Comparison of ENCODE assay signal across 17 cellular contexts in the genomic region with DNA sequence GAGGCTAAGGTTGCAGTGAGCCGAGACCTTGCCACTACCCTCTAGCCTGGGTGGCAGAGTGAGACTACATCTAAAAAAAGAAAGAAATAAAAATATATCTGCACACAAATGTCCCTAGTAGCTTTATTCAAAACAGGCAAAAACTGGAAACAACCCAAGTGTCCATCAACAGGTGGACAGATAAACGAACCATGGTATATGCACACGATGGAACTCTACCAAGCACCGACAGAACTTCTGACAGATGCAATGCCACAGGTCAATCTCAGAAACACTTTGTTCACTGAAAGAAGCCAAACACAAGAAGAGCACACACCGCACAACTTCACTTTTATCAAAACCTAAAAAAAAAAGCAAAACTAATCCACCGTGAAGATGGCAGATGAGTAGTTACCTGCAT. TPM values are rescaled to one million over a fixed set of nuclear protein-coding genes. Genes with fewer than 3 reads are reported as not detected.
A peak's percentile ranks its signal among the peaks of the same experiment; 100 is the strongest.
DNase-seq lines count a peak whose midpoint lies in the region; ATAC-seq and TF ChIP-seq lines count a peak whose summit lies in the region.
"Had no signal": no experiment of that assay in that cellular context is flagged by ENCODE, and none has a peak within 500 bp of the region (broad histone marks: within the 10 kb centered on the region; RNA-seq: fewer than 3 reads in every experiment).

No MANE protein-coding gene starts in this region.

- intact Hi-C loops in activated T-helper 1 cell treated with anti-CD3 and anti-CD28 coated beads, Interleukin-12 subunit alpha, Interleukin-12 subunit beta, Interleukin-2, Interleukin-4 antibody, amounts not matched to agents 30 ng/mL and 10 ng/mL and 1 ng/mL, durations not matched to agents 14 hours and 24 hours and 36 hours (cut with micrococcal nuclease) = no loop called here
- intact Hi-C loops in activated CD8-positive, alpha-beta T cell treated with anti-CD3 and anti-CD28 coated beads for 36 hours (cut with micrococcal nuclease) = no loop called here

- peaks cover 16% of the 10 kb centered on the region for H3K36me3 Mint-ChIP-seq in stimulated activated naive CD8-positive, alpha-beta T cell treated with anti-CD3 and anti-CD28 coated beads, Interleukin-15, Interleukin-2, amounts not matched to agents 100 ng/mL and 50 ng/mL, for 24 hours (ENCODE audit: low read depth)
- peaks cover 5% of the 10 kb centered on the region for H3K36me3 Mint-ChIP-seq in activated T-helper 1 cell treated with anti-CD3 and anti-CD28 coated beads, Interleukin-12 subunit alpha, Interleukin-12 subunit beta, Interleukin-2, Interleukin-4 antibody, amounts not matched to agents 30 ng/mL and 10 ng/mL and 1 ng/mL, durations not matched to agents 14 hours and 24 hours and 36 hours (ENCODE audit: low read depth)
- H3K36me3 Mint-ChIP-seq in nephron progenitor cell (ENCODE audit: low read depth) = peaks cover 37% of the 10 kb centered on the region
- H3K36me3 Mint-ChIP-seq in activated CD8-positive, alpha-beta T cell treated with anti-CD3 and anti-CD28 coated beads for 36 hours (ENCODE audit: low read depth) = peaks cover 8% of the 10 kb centered on the region

- POLR2A ChIA-PET in activated CD8-positive, alpha-beta T cell treated with anti-CD3 and anti-CD28 coated beads for 36 hours (lab: Charles Lee) = interaction anchor here (0.6 kb wide), 1 partner anchor 1119 kb away, joined by 3 read pairs; no protein-coding TSS in a partner anchor

- H3K9me3 Mint-ChIP-seq in stimulated activated naive CD8-positive, alpha-beta T cell treated with anti-CD3 and anti-CD28 coated beads, Interleukin-15, Interleukin-2, amounts not matched to agents 100 ng/mL and 50 ng/mL, for 24 hours = no peaks in the 10 kb centered on the region
- no peaks in the 10 kb centered on the region for H3K9me3 Mint-ChIP-seq in activated T-helper 1 cell treated with anti-CD3 and anti-CD28 coated beads, Interleukin-12 subunit alpha, Interleukin-12 subunit beta, Interleukin-2, Interleukin-4 antibody, amounts not matched to agents 30 ng/mL and 10 ng/mL and 1 ng/mL, durations not matched to agents 14 hours and 24 hours and 36 hours
- H3K9me3 Mint-ChIP-seq in nephron progenitor cell = no peaks in the 10 kb centered on the region
- no peaks in the 10 kb centered on the region for H3K9me3 Mint-ChIP-seq in activated CD8-positive, alpha-beta T cell treated with anti-CD3 and anti-CD28 coated beads for 36 hours
- H3K9me3 Mint-ChIP-seq: CD8-positive, alpha-beta T cell; H9 had no signal

- no peak for TF ChIP-seq CTCF in nephron progenitor cell (IDR thresholded peaks at IDR 0.05)
- TF ChIP-seq CTCF in activated CD8-positive, alpha-beta T cell treated with anti-CD3 and anti-CD28 coated beads for 36 hours (IDR thresholded peaks at IDR 0.05) = no peak

- H3K27ac Mint-ChIP-seq in stimulated activated naive CD8-positive, alpha-beta T cell treated with anti-CD3 and anti-CD28 coated beads, Interleukin-15, Interleukin-2, amounts not matched to agents 100 ng/mL and 50 ng/mL, for 24 hours = peak overlapping the region; percentile 1
- peak overlapping the region; percentile 26 for H3K27ac Mint-ChIP-seq in activated T-helper 1 cell treated with anti-CD3 and anti-CD28 coated beads, Interleukin-12 subunit alpha, Interleukin-12 subunit beta, Interleukin-2, Interleukin-4 antibody, amounts not matched to agents 30 ng/mL and 10 ng/mL and 1 ng/mL, durations not matched to agents 14 hours and 24 hours and 36 hours
- peak overlapping the region; percentile 78 for H3K27ac Mint-ChIP-seq in nephron progenitor cell
- no peak overlapping the region for H3K27ac Mint-ChIP-seq in activated CD8-positive, alpha-beta T cell treated with anti-CD3 and anti-CD28 coated beads for 36 hours
- H3K27ac Mint-ChIP-seq: B cell had no signal

- CTCF ChIA-PET in activated CD8-positive, alpha-beta T cell treated with anti-CD3 and anti-CD28 coated beads for 36 hours (lab: Charles Lee) = interaction anchor here (1.6 kb wide), 1 partner anchor 11 kb away, joined by 4 read pairs; no protein-coding TSS in a partner anchor

- H3K4me1 Mint-ChIP-seq in stimulated activated naive CD8-positive, alpha-beta T cell treated with anti-CD3 and anti-CD28 coated beads, Interleukin-15, Interleukin-2, amounts not matched to agents 100 ng/mL and 50 ng/mL, for 24 hours (ENCODE audit: low read depth) = peaks cover 20% of the 10 kb centered on the region
- H3K4me1 Mint-ChIP-seq in activated T-helper 1 cell treated with anti-CD3 and anti-CD28 coated beads, Interleukin-12 subunit alpha, Interleukin-12 subunit beta, Interleukin-2, Interleukin-4 antibody, amounts not matched to agents 30 ng/mL and 10 ng/mL and 1 ng/mL, durations not matched to agents 14 hours and 24 hours and 36 hours (ENCODE audit: low read depth) = peaks cover 6% of the 10 kb centered on the region
- peaks cover 39% of the 10 kb centered on the region for H3K4me1 Mint-ChIP-seq in nephron progenitor cell
- H3K4me1 Mint-ChIP-seq in activated CD8-positive, alpha-beta T cell treated with anti-CD3 and anti-CD28 coated beads for 36 hours (ENCODE audit: low read depth) = peaks cover 20% of the 10 kb centered on the region

- DNase-seq in stimulated activated naive CD8-positive, alpha-beta T cell treated with anti-CD3 and anti-CD28 coated beads, Interleukin-15, Interleukin-2, amounts not matched to agents 100 U/mL and 50 U/mL, for 24 hours = no peak
- DNase-seq in activated T-helper 1 cell treated with anti-CD3 and anti-CD28 coated beads, Interleukin-12 subunit alpha, Interleukin-12 subunit beta, Interleukin-2, Interleukin-4 antibody, amounts not matched to agents 30 ng/mL and 10 ng/mL and 1 ng/mL, durations not matched to agents 14 hours and 24 hours and 36 hours (ENCODE audit: low spot score) = no peak
- DNase-seq in nephron progenitor cell = no peak
- DNase-seq in activated CD8-positive, alpha-beta T cell treated with anti-CD3 and anti-CD28 coated beads for 36 hours = no peak
- DNase-seq in caudate nucleus (lab: John Stamatoyannopoulos, UW) = no peak
- DNase-seq: CD8-positive, alpha-beta T cell; COR-L47; DMS 273 treated with DMSO at 0.1 percent for 48 hours; DMS53; DND-41; EL; H9 had no signal

- no peak for ATAC-seq in stimulated activated naive CD8-positive, alpha-beta T cell treated with anti-CD3 and anti-CD28 coated beads, Interleukin-15, Interleukin-2, amounts not matched to agents 100 U/mL and 50 U/mL, for 24 hours
- ATAC-seq in activated CD8-positive, alpha-beta T cell treated with anti-CD3 and anti-CD28 coated beads for 36 hours = no peak
- ATAC-seq: CD8-positive, alpha-beta T cell; GM12878 had no signal

- H3K27ac ChIP-seq in caudate nucleus (ENCODE audit: low read depth, low read length) = no peak overlapping the region
- H3K27ac ChIP-seq: BLaER1 treated with 17β-estradiol and CSF1 and Interleukin-3, amounts not matched to agents 10 nM and 100 nM; HL-60 had no signal

- no peaks in the 10 kb centered on the region for H3K27me3 Mint-ChIP-seq in stimulated activated naive CD8-positive, alpha-beta T cell treated with anti-CD3 and anti-CD28 coated beads, Interleukin-15, Interleukin-2, amounts not matched to agents 100 ng/mL and 50 ng/mL, for 24 hours
- H3K27me3 Mint-ChIP-seq in activated T-helper 1 cell treated with anti-CD3 and anti-CD28 coated beads, Interleukin-12 subunit alpha, Interleukin-12 subunit beta, Interleukin-2, Interleukin-4 antibody, amounts not matched to agents 30 ng/mL and 10 ng/mL and 1 ng/mL, durations not matched to agents 14 hours and 24 hours and 36 hours (ENCODE audit: insufficient read depth) = no peaks in the 10 kb centered on the region
- H3K27me3 Mint-ChIP-seq in nephron progenitor cell (ENCODE audit: low read depth, poor library complexity) = no peaks in the 10 kb centered on the region
- H3K27me3 Mint-ChIP-seq in activated CD8-positive, alpha-beta T cell treated with anti-CD3 and anti-CD28 coated beads for 36 hours = no peaks in the 10 kb centered on the region
- H3K27me3 Mint-ChIP-seq: B cell had no signal

- H3K4me3 Mint-ChIP-seq in stimulated activated naive CD8-positive, alpha-beta T cell treated with anti-CD3 and anti-CD28 coated beads, Interleukin-15, Interleukin-2, amounts not matched to agents 100 ng/mL and 50 ng/mL, for 24 hours = no peak overlapping the region
- no peak overlapping the region for H3K4me3 Mint-ChIP-seq in activated T-helper 1 cell treated with anti-CD3 and anti-CD28 coated beads, Interleukin-12 subunit alpha, Interleukin-12 subunit beta, Interleukin-2, Interleukin-4 antibody, amounts not matched to agents 30 ng/mL and 10 ng/mL and 1 ng/mL, durations not matched to agents 14 hours and 24 hours and 36 hours
- H3K4me3 Mint-ChIP-seq in nephron progenitor cell = no peak overlapping the region
- H3K4me3 Mint-ChIP-seq in activated CD8-positive, alpha-beta T cell treated with anti-CD3 and anti-CD28 coated beads for 36 hours = no peak overlapping the region
- H3K4me3 Mint-ChIP-seq: B cell; CD8-positive, alpha-beta T cell had no signal

RNA-seq across cellular contexts. Expression of gene CAMSAP1, which starts 30.4 kb away (rescaled TPM):
- total RNA-seq in activated T-helper 1 cell treated with anti-CD3 and anti-CD28 coated beads, Interleukin-12 subunit alpha, Interleukin-12 subunit beta, Interleukin-2, Interleukin-4 antibody, amounts not matched to agents 30 ng/mL and 10 ng/mL and 1 ng/mL, durations not matched to agents 14 hours and 24 hours and 36 hours = 43.3 and 43.8 TPM in 2 replicates
- total RNA-seq in activated CD8-positive, alpha-beta T cell treated with anti-CD3 and anti-CD28 coated beads for 36 hours = 10 to 100 TPM; 20.2 to 27.0 TPM
